1 cellular context compared by ENCODE assay signal in the genomic region with DNA sequence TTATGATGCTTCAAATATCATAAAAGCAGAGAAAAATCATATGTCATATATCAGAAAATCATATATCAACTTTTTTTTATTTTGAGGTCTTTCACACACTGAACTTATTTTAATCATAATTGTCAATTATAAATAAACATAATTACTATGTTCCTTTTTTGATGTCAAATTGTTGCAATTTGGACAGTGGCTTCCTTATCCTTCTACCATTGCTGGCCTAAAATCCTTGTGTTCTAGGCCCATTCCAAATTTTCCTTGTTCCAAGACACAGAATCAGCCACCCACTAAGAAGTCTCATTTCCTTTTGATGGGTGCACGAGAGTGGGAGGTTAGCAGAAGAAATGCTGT.
TF ChIP-seq lines count a peak whose summit lies in the region.

No MANE protein-coding gene starts in this region.

TF ChIP-seq in HepG2, 621 proteins besides CTCF, POLR2A, EP300 and RAD21:
- TF ChIP-seq ZNF577 (CRISPR knock-in tag; IDR thresholded peaks at IDR 0.05; ENCODE audit: borderline replicate concordance, low read depth), result no peak
- TF ChIP-seq KLF16 (CRISPR knock-in tag; IDR thresholded peaks at IDR 0.05), result no peak
- no peak for TF ChIP-seq ZNF354B (CRISPR knock-in tag; IDR thresholded peaks at IDR 0.05)
- no peak for TF ChIP-seq ZSCAN30 (CRISPR knock-in tag; IDR thresholded peaks at IDR 0.05)
- TF ChIP-seq, protein P1, sequence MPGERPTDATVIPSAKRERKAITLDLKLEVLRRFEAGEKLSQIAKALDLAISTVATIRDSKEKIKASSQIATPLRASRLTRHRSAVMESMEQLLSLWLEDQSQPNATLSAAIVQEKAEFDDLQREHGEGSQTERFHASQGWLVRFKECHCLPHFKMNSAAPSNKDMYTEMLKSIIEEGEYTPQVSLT (CRISPR knock-in tag; IDR thresholded peaks at IDR 0.05; ENCODE audit: borderline replicate concordance, low read depth), result no peak
- TF ChIP-seq, protein P2, sequence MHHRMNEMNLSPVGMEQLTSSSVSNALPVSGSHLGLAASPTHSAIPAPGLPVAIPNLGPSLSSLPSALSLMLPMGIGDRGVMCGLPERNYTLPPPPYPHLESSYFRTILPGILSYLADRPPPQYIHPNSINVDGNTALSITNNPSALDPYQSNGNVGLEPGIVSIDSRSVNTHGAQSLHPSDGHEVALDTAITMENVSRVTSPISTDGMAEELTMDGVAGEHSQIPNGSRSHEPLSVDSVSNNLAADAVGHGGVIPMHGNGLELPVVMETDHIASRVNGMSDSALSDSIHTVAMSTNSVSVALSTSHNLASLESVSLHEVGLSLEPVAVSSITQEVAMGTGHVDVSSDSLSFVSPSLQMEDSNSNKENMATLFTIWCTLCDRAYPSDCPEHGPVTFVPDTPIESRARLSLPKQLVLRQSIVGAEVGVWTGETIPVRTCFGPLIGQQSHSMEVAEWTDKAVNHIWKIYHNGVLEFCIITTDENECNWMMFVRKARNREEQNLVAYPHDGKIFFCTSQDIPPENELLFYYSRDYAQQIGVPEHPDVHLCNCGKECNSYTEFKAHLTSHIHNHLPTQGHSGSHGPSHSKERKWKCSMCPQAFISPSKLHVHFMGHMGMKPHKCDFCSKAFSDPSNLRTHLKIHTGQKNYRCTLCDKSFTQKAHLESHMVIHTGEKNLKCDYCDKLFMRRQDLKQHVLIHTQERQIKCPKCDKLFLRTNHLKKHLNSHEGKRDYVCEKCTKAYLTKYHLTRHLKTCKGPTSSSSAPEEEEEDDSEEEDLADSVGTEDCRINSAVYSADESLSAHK (CRISPR knock-in tag; IDR thresholded peaks at IDR 0.05; ENCODE audit: borderline replicate concordance), result no peak
- peak; percentile 15; the same call in 1 of the 2 replicates for TF ChIP-seq HDAC1 (CRISPR knock-in tag; IDR thresholded peaks at IDR 0.05)
- 0 out of 2 replicates have a peak, but pooled peaks have one; percentile 3 for TF ChIP-seq ZNF747 (CRISPR knock-in tag; IDR thresholded peaks at IDR 0.05; ENCODE audit: borderline replicate concordance)
- TF ChIP-seq MYNN (CRISPR knock-in tag; IDR thresholded peaks at IDR 0.05; ENCODE audit: low read depth), result no peak
- TF ChIP-seq ZNF274 (CRISPR knock-in tag; IDR thresholded peaks at IDR 0.05), result no peak
- TF ChIP-seq ATF1 (CRISPR knock-in tag; IDR thresholded peaks at IDR 0.05), result 0 out of 2 replicates have a peak, but pooled peaks have one; percentile 4
- TF ChIP-seq, protein P3, sequence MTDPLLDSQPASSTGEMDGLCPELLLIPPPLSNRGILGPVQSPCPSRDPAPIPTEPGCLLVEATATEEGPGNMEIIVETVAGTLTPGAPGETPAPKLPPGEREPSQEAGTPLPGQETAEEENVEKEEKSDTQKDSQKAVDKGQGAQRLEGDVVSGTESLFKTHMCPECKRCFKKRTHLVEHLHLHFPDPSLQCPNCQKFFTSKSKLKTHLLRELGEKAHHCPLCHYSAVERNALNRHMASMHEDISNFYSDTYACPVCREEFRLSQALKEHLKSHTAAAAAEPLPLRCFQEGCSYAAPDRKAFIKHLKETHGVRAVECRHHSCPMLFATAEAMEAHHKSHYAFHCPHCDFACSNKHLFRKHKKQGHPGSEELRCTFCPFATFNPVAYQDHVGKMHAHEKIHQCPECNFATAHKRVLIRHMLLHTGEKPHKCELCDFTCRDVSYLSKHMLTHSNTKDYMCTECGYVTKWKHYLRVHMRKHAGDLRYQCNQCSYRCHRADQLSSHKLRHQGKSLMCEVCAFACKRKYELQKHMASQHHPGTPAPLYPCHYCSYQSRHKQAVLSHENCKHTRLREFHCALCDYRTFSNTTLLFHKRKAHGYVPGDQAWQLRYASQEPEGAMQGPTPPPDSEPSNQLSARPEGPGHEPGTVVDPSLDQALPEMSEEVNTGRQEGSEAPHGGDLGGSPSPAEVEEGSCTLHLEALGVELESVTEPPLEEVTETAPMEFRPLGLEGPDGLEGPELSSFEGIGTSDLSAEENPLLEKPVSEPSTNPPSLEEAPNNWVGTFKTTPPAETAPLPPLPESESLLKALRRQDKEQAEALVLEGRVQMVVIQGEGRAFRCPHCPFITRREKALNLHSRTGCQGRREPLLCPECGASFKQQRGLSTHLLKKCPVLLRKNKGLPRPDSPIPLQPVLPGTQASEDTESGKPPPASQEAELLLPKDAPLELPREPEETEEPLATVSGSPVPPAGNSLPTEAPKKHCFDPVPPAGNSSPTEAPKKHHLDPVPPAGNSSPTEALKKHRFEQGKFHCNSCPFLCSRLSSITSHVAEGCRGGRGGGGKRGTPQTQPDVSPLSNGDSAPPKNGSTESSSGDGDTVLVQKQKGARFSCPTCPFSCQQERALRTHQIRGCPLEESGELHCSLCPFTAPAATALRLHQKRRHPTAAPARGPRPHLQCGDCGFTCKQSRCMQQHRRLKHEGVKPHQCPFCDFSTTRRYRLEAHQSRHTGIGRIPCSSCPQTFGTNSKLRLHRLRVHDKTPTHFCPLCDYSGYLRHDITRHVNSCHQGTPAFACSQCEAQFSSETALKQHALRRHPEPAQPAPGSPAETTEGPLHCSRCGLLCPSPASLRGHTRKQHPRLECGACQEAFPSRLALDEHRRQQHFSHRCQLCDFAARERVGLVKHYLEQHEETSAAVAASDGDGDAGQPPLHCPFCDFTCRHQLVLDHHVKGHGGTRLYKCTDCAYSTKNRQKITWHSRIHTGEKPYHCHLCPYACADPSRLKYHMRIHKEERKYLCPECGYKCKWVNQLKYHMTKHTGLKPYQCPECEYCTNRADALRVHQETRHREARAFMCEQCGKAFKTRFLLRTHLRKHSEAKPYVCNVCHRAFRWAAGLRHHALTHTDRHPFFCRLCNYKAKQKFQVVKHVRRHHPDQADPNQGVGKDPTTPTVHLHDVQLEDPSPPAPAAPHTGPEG (CRISPR knock-in tag; IDR thresholded peaks at IDR 0.05), result 0 out of 2 replicates have a peak, but pooled peaks have one; percentile 3
- TF ChIP-seq, protein P4, sequence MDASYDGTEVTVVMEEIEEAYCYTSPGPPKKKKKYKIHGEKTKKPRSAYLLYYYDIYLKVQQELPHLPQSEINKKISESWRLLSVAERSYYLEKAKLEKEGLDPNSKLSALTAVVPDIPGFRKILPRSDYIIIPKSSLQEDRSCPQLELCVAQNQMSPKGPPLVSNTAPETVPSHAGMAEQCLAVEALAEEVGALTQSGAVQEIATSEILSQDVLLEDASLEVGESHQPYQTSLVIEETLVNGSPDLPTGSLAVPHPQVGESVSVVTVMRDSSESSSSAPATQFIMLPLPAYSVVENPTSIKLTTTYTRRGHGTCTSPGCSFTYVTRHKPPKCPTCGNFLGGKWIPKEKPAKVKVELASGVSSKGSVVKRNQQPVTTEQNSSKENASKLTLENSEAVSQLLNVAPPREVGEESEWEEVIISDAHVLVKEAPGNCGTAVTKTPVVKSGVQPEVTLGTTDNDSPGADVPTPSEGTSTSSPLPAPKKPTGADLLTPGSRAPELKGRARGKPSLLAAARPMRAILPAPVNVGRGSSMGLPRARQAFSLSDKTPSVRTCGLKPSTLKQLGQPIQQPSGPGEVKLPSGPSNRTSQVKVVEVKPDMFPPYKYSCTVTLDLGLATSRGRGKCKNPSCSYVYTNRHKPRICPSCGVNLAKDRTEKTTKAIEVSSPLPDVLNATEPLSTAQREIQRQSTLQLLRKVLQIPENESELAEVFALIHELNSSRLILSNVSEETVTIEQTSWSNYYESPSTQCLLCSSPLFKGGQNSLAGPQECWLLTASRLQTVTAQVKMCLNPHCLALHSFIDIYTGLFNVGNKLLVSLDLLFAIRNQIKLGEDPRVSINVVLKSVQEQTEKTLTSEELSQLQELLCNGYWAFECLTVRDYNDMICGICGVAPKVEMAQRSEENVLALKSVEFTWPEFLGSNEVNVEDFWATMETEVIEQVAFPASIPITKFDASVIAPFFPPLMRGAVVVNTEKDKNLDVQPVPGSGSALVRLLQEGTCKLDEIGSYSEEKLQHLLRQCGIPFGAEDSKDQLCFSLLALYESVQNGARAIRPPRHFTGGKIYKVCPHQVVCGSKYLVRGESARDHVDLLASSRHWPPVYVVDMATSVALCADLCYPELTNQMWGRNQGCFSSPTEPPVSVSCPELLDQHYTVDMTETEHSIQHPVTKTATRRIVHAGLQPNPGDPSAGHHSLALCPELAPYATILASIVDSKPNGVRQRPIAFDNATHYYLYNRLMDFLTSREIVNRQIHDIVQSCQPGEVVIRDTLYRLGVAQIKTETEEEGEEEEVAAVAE (CRISPR knock-in tag; IDR thresholded peaks at IDR 0.05; ENCODE audit: borderline replicate concordance), result peak; percentile 0; the same call in 1 of the 2 replicates
- no peak for TF ChIP-seq ZBTB7B (CRISPR knock-in tag; IDR thresholded peaks at IDR 0.05)
- no peak for TF ChIP-seq KDM5B (CRISPR knock-in tag; IDR thresholded peaks at IDR 0.05; ENCODE audit: borderline replicate concordance)
- no peak for TF ChIP-seq SAFB2 (CRISPR knock-in tag; IDR thresholded peaks at IDR 0.05; ENCODE audit: borderline replicate concordance, low read depth)
- TF ChIP-seq ZFP37 (CRISPR knock-in tag; IDR thresholded peaks at IDR 0.05; ENCODE audit: borderline replicate concordance), result 0 out of 2 replicates have a peak, but pooled peaks have one; percentile 10
- no peak for TF ChIP-seq CCAR2 (optimal IDR thresholded peaks at IDR 0.05; ENCODE audit: low read depth, low read length)
- TF ChIP-seq, protein P5, sequence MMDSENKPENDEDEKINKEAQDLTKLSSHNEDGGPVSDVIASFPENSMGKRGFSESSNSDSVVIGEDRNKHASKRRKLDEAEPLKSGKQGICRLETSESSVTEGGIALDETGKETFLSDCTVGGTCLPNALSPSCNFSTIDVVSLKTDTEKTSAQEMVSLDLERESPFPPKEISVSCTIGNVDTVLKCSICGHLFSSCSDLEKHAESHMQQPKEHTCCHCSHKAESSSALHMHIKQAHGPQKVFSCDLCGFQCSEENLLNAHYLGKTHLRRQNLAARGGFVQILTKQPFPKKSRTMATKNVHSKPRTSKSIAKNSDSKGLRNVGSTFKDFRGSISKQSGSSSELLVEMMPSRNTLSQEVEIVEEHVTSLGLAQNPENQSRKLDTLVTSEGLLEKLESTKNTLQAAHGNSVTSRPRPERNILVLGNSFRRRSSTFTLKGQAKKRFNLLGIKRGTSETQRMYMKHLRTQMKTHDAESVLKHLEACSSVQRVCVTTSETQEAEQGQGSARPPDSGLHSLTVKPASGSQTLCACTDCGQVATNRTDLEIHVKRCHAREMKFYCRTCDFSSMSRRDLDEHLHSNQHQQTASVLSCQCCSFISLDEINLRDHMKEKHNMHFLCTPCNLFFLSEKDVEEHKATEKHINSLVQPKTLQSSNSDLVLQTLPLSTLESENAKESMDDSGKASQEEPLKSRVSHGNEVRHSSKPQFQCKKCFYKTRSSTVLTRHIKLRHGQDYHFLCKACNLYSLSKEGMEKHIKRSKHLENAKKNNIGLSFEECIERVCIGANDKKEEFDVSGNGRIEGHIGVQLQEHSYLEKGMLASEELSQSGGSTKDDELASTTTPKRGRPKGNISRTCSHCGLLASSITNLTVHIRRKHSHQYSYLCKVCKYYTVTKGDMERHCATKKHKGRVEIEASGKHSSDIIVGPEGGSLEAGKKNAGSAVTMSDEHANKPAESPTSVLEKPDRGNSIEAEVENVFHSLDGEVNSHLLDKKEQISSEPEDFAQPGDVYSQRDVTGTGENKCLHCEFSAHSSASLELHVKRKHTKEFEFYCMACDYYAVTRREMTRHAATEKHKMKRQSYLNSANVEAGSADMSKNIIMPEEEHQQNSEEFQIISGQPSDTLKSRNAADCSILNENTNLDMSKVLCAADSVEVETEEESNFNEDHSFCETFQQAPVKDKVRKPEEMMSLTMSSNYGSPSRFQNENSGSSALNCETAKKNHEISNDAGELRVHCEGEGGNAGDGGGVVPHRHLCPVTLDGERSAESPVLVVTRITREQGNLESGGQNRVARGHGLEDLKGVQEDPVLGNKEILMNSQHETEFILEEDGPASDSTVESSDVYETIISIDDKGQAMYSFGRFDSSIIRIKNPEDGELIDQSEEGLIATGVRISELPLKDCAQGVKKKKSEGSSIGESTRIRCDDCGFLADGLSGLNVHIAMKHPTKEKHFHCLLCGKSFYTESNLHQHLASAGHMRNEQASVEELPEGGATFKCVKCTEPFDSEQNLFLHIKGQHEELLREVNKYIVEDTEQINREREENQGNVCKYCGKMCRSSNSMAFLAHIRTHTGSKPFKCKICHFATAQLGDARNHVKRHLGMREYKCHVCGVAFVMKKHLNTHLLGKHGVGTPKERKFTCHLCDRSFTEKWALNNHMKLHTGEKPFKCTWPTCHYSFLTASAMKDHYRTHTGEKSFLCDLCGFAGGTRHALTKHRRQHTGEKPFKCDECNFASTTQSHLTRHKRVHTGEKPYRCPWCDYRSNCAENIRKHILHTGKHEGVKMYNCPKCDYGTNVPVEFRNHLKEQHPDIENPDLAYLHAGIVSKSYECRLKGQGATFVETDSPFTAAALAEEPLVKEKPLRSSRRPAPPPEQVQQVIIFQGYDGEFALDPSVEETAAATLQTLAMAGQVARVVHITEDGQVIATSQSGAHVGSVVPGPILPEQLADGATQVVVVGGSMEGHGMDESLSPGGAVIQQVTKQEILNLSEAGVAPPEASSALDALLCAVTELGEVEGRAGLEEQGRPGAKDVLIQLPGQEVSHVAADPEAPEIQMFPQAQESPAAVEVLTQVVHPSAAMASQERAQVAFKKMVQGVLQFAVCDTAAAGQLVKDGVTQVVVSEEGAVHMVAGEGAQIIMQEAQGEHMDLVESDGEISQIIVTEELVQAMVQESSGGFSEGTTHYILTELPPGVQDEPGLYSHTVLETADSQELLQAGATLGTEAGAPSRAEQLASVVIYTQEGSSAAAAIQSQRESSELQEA (CRISPR knock-in tag; IDR thresholded peaks at IDR 0.05; ENCODE audit: not compliant biosample characterization), result no peak
- TF ChIP-seq MED13 (CRISPR knock-in tag; IDR thresholded peaks at IDR 0.05), result 0 out of 2 replicates have a peak, but pooled peaks have one; percentile 25
